In the genomic region with DNA sequence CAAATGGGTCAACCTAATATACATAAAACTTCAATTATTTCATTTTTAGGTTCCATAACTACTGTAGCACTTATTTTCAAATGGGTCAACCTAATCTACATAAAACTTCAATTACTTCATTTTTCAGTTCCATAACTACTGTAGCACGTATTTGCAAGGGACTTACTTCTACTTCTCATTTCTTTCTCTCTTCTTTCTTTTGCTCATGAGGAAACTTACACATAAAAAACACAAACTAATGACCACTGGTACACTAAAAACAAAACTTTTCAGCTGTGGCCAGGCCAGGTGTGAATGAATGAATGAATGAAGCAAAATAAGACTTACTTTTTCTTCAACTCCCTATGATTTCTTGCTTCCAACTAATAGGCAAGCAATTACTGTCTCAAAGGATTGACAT, we compare ENCODE assay signal across 26 cellular contexts. TPM values are rescaled to one million over a fixed set of nuclear protein-coding genes. Genes with fewer than 3 reads are reported as not detected.
DNase-seq lines count a peak whose midpoint lies in the region; ATAC-seq, FAIRE-seq and TF ChIP-seq lines count a peak whose summit lies in the region.
"Had no signal": no experiment of that assay in that cellular context is flagged by ENCODE, and none has a peak within 500 bp of the region (broad histone marks: within the 10 kb centered on the region; RNA-seq: fewer than 3 reads in every experiment).

No MANE protein-coding gene starts in this region.

- H3K36me3 ChIP-seq in cardiac muscle cell (peaks cover 25% of the 10 kb centered on the region), heart right ventricle (peaks cover 0 to 10% (median 0%) of the 10 kb centered on the region in 9 donors)

- in situ Hi-C loops in GM13977 (cut with MboI; ENCODE audit: low pct_unique_long_range_greater_than_20kb, low sequenced_read_pairs, unreplicated experiment): no loop called here

- TF ChIP-seq POLR2A in GM12891 (IDR thresholded peaks at IDR 0.05; ENCODE audit: low read depth, low read length): no peak

- no peaks in the 10 kb centered on the region for H3K9me3 ChIP-seq in cardiac muscle cell (ENCODE audit: low read depth)
- H3K9me3 ChIP-seq in heart right ventricle: no peaks in the 10 kb centered on the region
- H3K9me3 ChIP-seq: Caco-2 had no signal

- H3K27me3 ChIP-seq in cardiac muscle cell (no peaks in the 10 kb centered on the region), heart right ventricle (no peaks in the 10 kb centered on the region)

- peaks cover 20% of the 10 kb centered on the region for H3K4me1 ChIP-seq in cardiac muscle cell (ENCODE audit: low read depth)
- peaks cover 0 to 5% (median 0%) of the 10 kb centered on the region in 9 donors for H3K4me1 ChIP-seq in heart right ventricle
- H3K4me1 ChIP-seq: Caco-2 had no signal

- WGBS in heart right ventricle, 2 donors: 55 to 61% methylated on average over 1 of the region's 1 CpG

- DNase-seq in cardiac muscle cell (ENCODE audit: low read depth in 1 of 2, low spot score in 1 of 2) (no peak), heart right ventricle (no peak), GM13977 (ENCODE audit: low spot score) (no peak), GM12891 (ENCODE audit: insufficient read length, low spot score) (no peak), HEK293T (ENCODE audit: extremely low spot score) (no peak)
- DNase-seq: Caco-2; CD8-positive, alpha-beta T cell; GM23248; H9; Kasumi-1; NCI-H1105; NCI-H146; NCI-H1930; NCI-H446; NCI-H524 treated with DMSO at 0.1 percent for 48 hours; NCI-H774; SHP77; T-cell had no signal

- H3K4me3 ChIP-seq in cardiac muscle cell: no peak overlapping the region
- H3K4me3 ChIP-seq in heart right ventricle: no peak overlapping the region
- H3K4me3 ChIP-seq: GM23248, K562 had no signal

- no peak for FAIRE-seq in GM12891 (lab: Jason Lieb, UNC)
- FAIRE-seq: G401.6, K562 had no signal

- POLR2A ChIA-PET in HEK293T (lab: Yijun Ruan, JAX): no interaction called here

- no peak for ATAC-seq in heart right ventricle
- peak; percentile 61 for ATAC-seq in GM21390 (IDR thresholded peaks at IDR 0.05; ENCODE audit: unreplicated experiment)
- peak; percentile 52 for ATAC-seq in HG03469 (IDR thresholded peaks at IDR 0.05; ENCODE audit: unreplicated experiment)
- no peak for ATAC-seq in GM19023 (IDR thresholded peaks at IDR 0.05; ENCODE audit: unreplicated experiment)
- ATAC-seq: CD8-positive, alpha-beta T cell; K562; T-cell had no signal

- CTCF ChIA-PET in HEK293T (lab: Yijun Ruan, JAX): no interaction called here

- no peak for TF ChIP-seq CTCF in cardiac muscle cell (IDR thresholded peaks at IDR 0.05; ENCODE audit: low read depth, low read length)
- no peak for TF ChIP-seq CTCF in heart right ventricle (IDR thresholded peaks at IDR 0.05)
- TF ChIP-seq CTCF in GM13977 (IDR thresholded peaks at IDR 0.05; ENCODE audit: extremely low read depth, insufficient read depth, missing control alignments): no peak

- intact Hi-C loops in heart right ventricle (cut with DNase I): no loop called here

- H3K27ac ChIP-seq in cardiac muscle cell: peak overlapping the region; percentile 69
- H3K27ac ChIP-seq in heart right ventricle: no peak overlapping the region
- H3K27ac ChIP-seq: 22Rv1, C4-2B, GM23248, RWPE1 had no signal

TF ChIP-seq in GM12891, 5 proteins besides CTCF, POLR2A, EP300 and RAD21:
- no peak for TF ChIP-seq POU2F2 (IDR thresholded peaks at IDR 0.05; ENCODE audit: low read depth, low read length)
- no peak for TF ChIP-seq SPI1 (IDR thresholded peaks at IDR 0.05; ENCODE audit: low read depth, low read length)
- TF ChIP-seq POLR2AphosphoS5 (IDR thresholded peaks at IDR 0.05; ENCODE audit: low read depth, low read length): no peak
- no peak for TF ChIP-seq PAX5 (IDR thresholded peaks at IDR 0.05; ENCODE audit: insufficient read depth, low read length, severe bottlenecking)
- TF ChIP-seq TAF1 (IDR thresholded peaks at IDR 0.05; ENCODE audit: low read depth, low read length): no peak
TF ChIP-seq in GM12891: peak in this region for 0.

TF ChIP-seq in HEK293T, 16 proteins besides CTCF, POLR2A, EP300 and RAD21:
- TF ChIP-seq FOXM1 (IDR thresholded peaks at IDR 0.05; ENCODE audit: borderline replicate concordance) (no peak), BHLHE40 (IDR thresholded peaks at IDR 0.05; ENCODE audit: borderline replicate concordance) (no peak)
- TF ChIP-seq, protein P1, sequence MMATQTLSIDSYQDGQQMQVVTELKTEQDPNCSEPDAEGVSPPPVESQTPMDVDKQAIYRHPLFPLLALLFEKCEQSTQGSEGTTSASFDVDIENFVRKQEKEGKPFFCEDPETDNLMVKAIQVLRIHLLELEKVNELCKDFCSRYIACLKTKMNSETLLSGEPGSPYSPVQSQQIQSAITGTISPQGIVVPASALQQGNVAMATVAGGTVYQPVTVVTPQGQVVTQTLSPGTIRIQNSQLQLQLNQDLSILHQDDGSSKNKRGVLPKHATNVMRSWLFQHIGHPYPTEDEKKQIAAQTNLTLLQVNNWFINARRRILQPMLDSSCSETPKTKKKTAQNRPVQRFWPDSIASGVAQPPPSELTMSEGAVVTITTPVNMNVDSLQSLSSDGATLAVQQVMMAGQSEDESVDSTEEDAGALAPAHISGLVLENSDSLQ (IDR thresholded peaks at IDR 0.05): no peak

RNA-seq across cellular contexts. Expression of a gene that starts 11.7 kb away (rescaled TPM):
- total RNA-seq in cardiac muscle cell (22.2 and 47.5 TPM in 2 replicates), heart right ventricle (10 to 100 TPM; 16.1 to 24.7 (median 21.4) TPM)
- polyA plus RNA-seq in cardiac muscle cell (20.6 and 30.2 TPM in 2 replicates), heart right ventricle (1 to 10 TPM; 1.1 to 3.0 TPM)
- 0.37 TPM for polyA plus RNA-seq in GM12891 (2012; ENCODE audit: low read depth, missing spikeins)

Comparison
In these comparisons a context has a peak if more than half of its experiments do, and no peak if none do; other contexts are left out.
1. ATAC-seq: peak in GM21390 (single experiment) and HG03469 (single experiment); none in heart right ventricle (0 of 8) and GM19023 (single experiment).